8 cellular contexts compared by ENCODE assay signal in genomic region chr4:48342559-48342878, GRCh38. TPM values are rescaled to one million over a fixed set of nuclear protein-coding genes. Genes with fewer than 3 reads are reported as not detected.
DNase-seq lines count a peak whose midpoint lies in the region; ATAC-seq and TF ChIP-seq lines count a peak whose summit lies in the region.

No MANE protein-coding gene starts in this region.

- peak; percentile 55 for DNase-seq in DMS53 (lab: John Stamatoyannopoulos, UW)
- no peak for DNase-seq in DMS53 treated with DMSO at 0.1 percent for 48 hours (lab: John Stamatoyannopoulos, UW; ENCODE audit: unreplicated experiment)
- no peak for DNase-seq in epithelial cell of proximal tubule (ENCODE audit: low read depth)
- DNase-seq in psoas muscle, result no peak
- DNase-seq in foreskin melanocyte, result no peak
- no peak for DNase-seq in NCI-H345 treated with DMSO at 0.1 percent for 48 hours (lab: John Stamatoyannopoulos, UW; ENCODE audit: unreplicated experiment)
- DNase-seq in NCI-H526 treated with DMSO at 0.1 percent for 48 hours (lab: John Stamatoyannopoulos, UW), result no peak

- no peak for TF ChIP-seq CTCF in epithelial cell of proximal tubule (conservative IDR thresholded peaks at IDR 0.05; ENCODE audit: low read depth, low read length)
- TF ChIP-seq CTCF in psoas muscle (IDR thresholded peaks at IDR 0.05), result no peak

- ATAC-seq in psoas muscle, result no peak

- H3K9me3 Mint-ChIP-seq in T-helper 1 cell treated with Interleukin-12 subunit alpha and Interleukin-12 subunit beta and Interleukin-4 antibody, amounts not matched to agents 30 μg/mL and 1 μg/mL, for 36 hours, result no peaks in the 10 kb centered on the region

- no peaks in the 10 kb centered on the region for H3K27me3 ChIP-seq in psoas muscle (ENCODE audit: insufficient read depth in 3 of 3, low read length in 2 of 3)

- peaks cover 41% of the 10 kb centered on the region for H3K4me1 Mint-ChIP-seq in T-helper 1 cell treated with Interleukin-12 subunit alpha and Interleukin-12 subunit beta and Interleukin-4 antibody, amounts not matched to agents 30 μg/mL and 1 μg/mL, for 36 hours (ENCODE audit: low read depth)

- H3K4me1 ChIP-seq in psoas muscle, result peaks cover 63% of the 10 kb centered on the region

- H3K27ac ChIP-seq in psoas muscle, result peak overlapping the region; percentile 98

- intact Hi-C loops in psoas muscle (cut with DNase I), result loop anchor here in 1 of 2 donors (5.0 kb wide), 2 partner anchors 35 to 430 kb away; partner anchors contain the start of gene NFXL1

- H3K4me3 Mint-ChIP-seq in T-helper 1 cell treated with Interleukin-12 subunit alpha and Interleukin-12 subunit beta and Interleukin-4 antibody, amounts not matched to agents 30 μg/mL and 1 μg/mL, for 36 hours, result peak overlapping the region; percentile 94

- peaks cover 3% of the 10 kb centered on the region for H3K36me3 Mint-ChIP-seq in T-helper 1 cell treated with Interleukin-12 subunit alpha and Interleukin-12 subunit beta and Interleukin-4 antibody, amounts not matched to agents 30 μg/mL and 1 μg/mL, for 36 hours (ENCODE audit: low read depth)

- H3K27ac Mint-ChIP-seq in T-helper 1 cell treated with Interleukin-12 subunit alpha and Interleukin-12 subunit beta and Interleukin-4 antibody, amounts not matched to agents 30 μg/mL and 1 μg/mL, for 36 hours, result peak overlapping the region; percentile 90

- H3K27me3 Mint-ChIP-seq in T-helper 1 cell treated with Interleukin-12 subunit alpha and Interleukin-12 subunit beta and Interleukin-4 antibody, amounts not matched to agents 30 μg/mL and 1 μg/mL, for 36 hours (ENCODE audit: low read depth), result no peaks in the 10 kb centered on the region

- peak overlapping the region; percentile 85 for H3K4me3 ChIP-seq in epithelial cell of proximal tubule (ENCODE audit: low read depth, low read length)
- H3K4me3 ChIP-seq in psoas muscle, result peak overlapping the region; percentile 95

- no peaks in the 10 kb centered on the region for H3K36me3 ChIP-seq in psoas muscle (ENCODE audit: insufficient read depth in 1 of 2, low read depth in 1 of 2)

- 0 to 2% (median 0%) methylated on average over 8 of the region's 8 CpGs for WGBS in psoas muscle, 3 donors

- no peaks in the 10 kb centered on the region for H3K9me3 ChIP-seq in psoas muscle

RNA-seq across cellular contexts. Expression of gene SLAIN2, which starts 1.2 kb away (rescaled TPM):
- total RNA-seq in epithelial cell of proximal tubule (37.1 and 42.8 TPM in 2 replicates), psoas muscle (100 to 1,000 TPM; 157 to 204 (median 191) TPM)
- 100 to 1,000 TPM in 1 of 3 donors, 10 to 100 TPM in 2; 69.5 to 203 (median 79.9) TPM for polyA plus RNA-seq in psoas muscle
